Comparison of ENCODE assay signal across 26 cellular contexts in the genomic region with DNA sequence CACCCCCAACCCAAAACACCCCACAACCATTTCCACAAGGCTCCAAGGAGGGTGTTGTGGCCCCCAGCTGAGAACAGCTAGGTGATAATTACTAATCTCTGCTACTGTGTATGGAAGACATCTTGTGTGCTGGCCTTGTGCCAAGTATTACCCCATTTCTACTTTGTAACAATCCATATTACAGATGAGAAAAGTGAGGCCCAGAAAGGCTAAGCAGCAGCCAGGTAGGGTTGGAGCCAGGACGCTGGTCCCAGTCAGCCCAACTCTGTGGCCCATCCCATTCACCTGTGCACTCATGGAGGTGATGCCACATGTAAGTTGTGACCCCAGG.
"Had no signal": no experiment of that assay in that cellular context is flagged by ENCODE, and none has a peak within 500 bp of the region (broad histone marks: within the 10 kb centered on the region; RNA-seq: fewer than 3 reads in every experiment).

No MANE protein-coding gene starts in this region.

- H3K36me3 ChIP-seq: ascending aorta, MG63, Peyer's patch, SJSA1 had no signal

- H3K4me2 ChIP-seq: KMS-11 had no signal

- H3K27me3 ChIP-seq: ascending aorta, body of pancreas, MG63, Peyer's patch, SJSA1 had no signal

- H3K9me3 ChIP-seq: ascending aorta, body of pancreas, MG63, Peyer's patch, SJSA1 had no signal

- H3K9ac ChIP-seq: KMS-11 had no signal

- H3K27me3 Mint-ChIP-seq: activated CD4-positive, alpha-beta T cell treated with anti-CD3 and anti-CD28 coated beads, Interleukin-2, amount 10 ng/mL, durations not matched to agents 24 days and 14 days; activated CD8-positive, alpha-beta memory T cell treated with anti-CD3 and anti-CD28 coated beads, Interleukin-2, amount 10 ng/mL, durations not matched to agents 7 days and 5 days; activated naive CD4-positive, alpha-beta T cell treated with anti-CD3 and anti-CD28 coated beads, Interleukin-2, amount 50 U/mL, for 24 hours; activated T-cell treated with anti-CD3 and anti-CD28 coated beads, Interleukin-2, amount 50 U/mL, for 24 hours had no signal

- H3K27ac ChIP-seq: ascending aorta, body of pancreas, KMS-11, Peyer's patch, RWPE1, SJSA1 had no signal

- H3K36me3 Mint-ChIP-seq: activated CD8-positive, alpha-beta memory T cell treated with anti-CD3 and anti-CD28 coated beads, Interleukin-2, amount 10 ng/mL, durations not matched to agents 7 days and 5 days; activated naive CD4-positive, alpha-beta T cell treated with anti-CD3 and anti-CD28 coated beads, Interleukin-2, amount 50 U/mL, for 24 hours; WTC11 had no signal

- H3K4me1 Mint-ChIP-seq: activated CD4-positive, alpha-beta T cell treated with anti-CD3 and anti-CD28 coated beads, Interleukin-2, amount 10 ng/mL, durations not matched to agents 24 days and 14 days; activated CD8-positive, alpha-beta memory T cell treated with anti-CD3 and anti-CD28 coated beads, Interleukin-2, amount 10 ng/mL, durations not matched to agents 7 days and 5 days; activated naive CD4-positive, alpha-beta T cell treated with anti-CD3 and anti-CD28 coated beads, Interleukin-2, amount 50 U/mL, for 24 hours; central memory CD8-positive, alpha-beta T cell had no signal

- H3K4me1 ChIP-seq: ascending aorta, body of pancreas, Peyer's patch had no signal

- ATAC-seq: activated CD8-positive, alpha-beta memory T cell treated with anti-CD3 and anti-CD28 coated beads, Interleukin-2, amount 10 ng/mL, durations not matched to agents 7 days and 5 days; body of pancreas; WTC11 had no signal

- H3K4me3 Mint-ChIP-seq: activated CD4-positive, alpha-beta T cell treated with anti-CD3 and anti-CD28 coated beads, Interleukin-2, amount 10 ng/mL, durations not matched to agents 24 days and 14 days; activated CD8-positive, alpha-beta memory T cell treated with anti-CD3 and anti-CD28 coated beads, Interleukin-2, amount 10 ng/mL, durations not matched to agents 7 days and 5 days; activated naive CD4-positive, alpha-beta T cell treated with anti-CD3 and anti-CD28 coated beads, Interleukin-2, amount 50 U/mL, for 24 hours; activated T-cell treated with anti-CD3 and anti-CD28 coated beads, Interleukin-2, amount 50 U/mL, for 24 hours; activated T-helper 1 cell treated with anti-CD3 and anti-CD28 coated beads, Interleukin-12 subunit alpha, Interleukin-12 subunit beta, Interleukin-2, Interleukin-4 antibody, amounts not matched to agents 30 ng/mL and 10 ng/mL and 1 ng/mL, durations not matched to agents 14 hours and 24 hours and 36 hours; central memory CD8-positive, alpha-beta T cell; T-helper 1 cell treated with Interleukin-12 subunit alpha and Interleukin-12 subunit beta and Interleukin-4 antibody, amounts not matched to agents 30 μg/mL and 1 μg/mL, for 36 hours; WTC11 had no signal

- DNase-seq: activated CD4-positive, alpha-beta T cell treated with anti-CD3 and anti-CD28 coated beads, Interleukin-2, amount 10 ng/mL, durations not matched to agents 24 days and 14 days; activated CD4-positive, alpha-beta T cell treated with anti-CD3 and anti-CD28 coated beads, Interleukin-2, amount 50 U/mL, for 48 hours; activated CD4-positive, CD25-positive, alpha-beta regulatory T cell treated with anti-CD3 and anti-CD28 coated beads, Interleukin-2, amount 50 U/mL, for 72 hours; activated CD8-positive, alpha-beta memory T cell treated with anti-CD3 and anti-CD28 coated beads, Interleukin-2, amount 10 ng/mL, durations not matched to agents 7 days and 5 days; activated effector memory CD4-positive, alpha-beta T cell treated with Interleukin-2 at 50 U/mL for 16 hours; activated naive CD4-positive, alpha-beta T cell; activated T-cell treated with anti-CD3 and anti-CD28 coated beads, Interleukin-2, amount 50 U/mL, for 24 hours; amniotic stem cell; body of pancreas; IMR-90; MG63; NCI-H1694; NCI-H446; NCI-H748 treated with DMSO at 0.1 percent for 48 hours; NK-92 treated with Interleukin-12 subunit alpha and Interleukin-12 subunit beta, amount 100 ng/mL, for 24 hours; Peyer's patch; T-helper 9 cell had no signal

- H3K9me3 Mint-ChIP-seq: activated CD4-positive, alpha-beta T cell treated with anti-CD3 and anti-CD28 coated beads, Interleukin-2, amount 10 ng/mL, durations not matched to agents 24 days and 14 days; activated naive CD4-positive, alpha-beta T cell treated with anti-CD3 and anti-CD28 coated beads, Interleukin-2, amount 50 U/mL, for 24 hours; activated T-cell treated with anti-CD3 and anti-CD28 coated beads, Interleukin-2, amount 50 U/mL, for 24 hours; activated T-helper 1 cell treated with anti-CD3 and anti-CD28 coated beads, Interleukin-12 subunit alpha, Interleukin-12 subunit beta, Interleukin-2, Interleukin-4 antibody, amounts not matched to agents 30 ng/mL and 10 ng/mL and 1 ng/mL, durations not matched to agents 14 hours and 24 hours and 36 hours; central memory CD8-positive, alpha-beta T cell; T-helper 1 cell treated with Interleukin-12 subunit alpha and Interleukin-12 subunit beta and Interleukin-4 antibody, amounts not matched to agents 30 μg/mL and 1 μg/mL, for 36 hours; WTC11 had no signal

- H3K4me3 ChIP-seq: ascending aorta, body of pancreas, MG63, Peyer's patch, SJSA1 had no signal

- H3K27ac Mint-ChIP-seq: activated CD4-positive, alpha-beta T cell treated with anti-CD3 and anti-CD28 coated beads, Interleukin-2, amount 10 ng/mL, durations not matched to agents 24 days and 14 days; activated CD8-positive, alpha-beta memory T cell treated with anti-CD3 and anti-CD28 coated beads, Interleukin-2, amount 10 ng/mL, durations not matched to agents 7 days and 5 days; activated naive CD4-positive, alpha-beta T cell treated with anti-CD3 and anti-CD28 coated beads, Interleukin-2, amount 50 U/mL, for 24 hours; activated T-cell treated with anti-CD3 and anti-CD28 coated beads, Interleukin-2, amount 50 U/mL, for 24 hours; activated T-helper 1 cell treated with anti-CD3 and anti-CD28 coated beads, Interleukin-12 subunit alpha, Interleukin-12 subunit beta, Interleukin-2, Interleukin-4 antibody, amounts not matched to agents 30 ng/mL and 10 ng/mL and 1 ng/mL, durations not matched to agents 14 hours and 24 hours and 36 hours; T-helper 1 cell treated with Interleukin-12 subunit alpha and Interleukin-12 subunit beta and Interleukin-4 antibody, amounts not matched to agents 30 μg/mL and 1 μg/mL, for 36 hours; WTC11 had no signal
